ENCODE assay signal across 8 cellular contexts in genomic region chr16:67660564-67661028, GRCh38. TPM values are rescaled to one million over a fixed set of nuclear protein-coding genes. Genes with fewer than 3 reads are reported as not detected.
DNase-seq lines count a peak whose midpoint lies in the region; ATAC-seq and TF ChIP-seq lines count a peak whose summit lies in the region.

TSS of gene PARD6A (plus strand) at chr16:67660960. CDS start at chr16:67661039, 79 bp downstream.

- TF ChIP-seq CTCF in GM12865 (IDR thresholded peaks at IDR 0.05; ENCODE audit: insufficient read depth, low read depth, low read length, missing control alignments) = no peak
- peak in 3 of 12 donors; percentile 14 to 21 (median 15) for TF ChIP-seq CTCF in heart left ventricle (IDR thresholded peaks at IDR 0.05)
- TF ChIP-seq CTCF in type B pancreatic cell (conservative IDR thresholded peaks at IDR 0.05) = no peak

- peak within 1 kb of the TSS; percentile 96 for H3K4me3 Mint-ChIP-seq in type B pancreatic cell

- H3K27ac ChIP-seq in adipose tissue (ENCODE audit: low read depth, low read length) (peak within 1 kb of the TSS; percentile 68), heart left ventricle (peak within 1 kb of the TSS; percentile 80 to 97 (median 93))

- peaks cover 0 to 23% (median 0%) of the 10 kb centered on the region in 9 donors for H3K36me3 ChIP-seq in heart left ventricle

- 0 to 1% (median 0%) methylated on average over 45 to 48 of the region's 48 CpGs for WGBS in adipose tissue, 3 donors
- WGBS in heart left ventricle, 4 donors = 0 to 1% (median 1%) methylated on average over 13 to 48 of the region's 48 CpGs

- intact Hi-C loops in heart left ventricle (cut with DNase I) = loop anchor here in 3 of 10 donors (1.0 to 10.0 kb wide), 3 partner anchors 98 to 174 kb away; partner anchors contain the start of gene CTCF (in 2 of the 3)

- peak within 1 kb of the TSS; percentile 95 for H3K27ac Mint-ChIP-seq in type B pancreatic cell

- H3K4me3 ChIP-seq in GM12865 (ENCODE audit: low read depth, low read length) (peak within 1 kb of the TSS; percentile 62), heart left ventricle (peak within 1 kb of the TSS; percentile 73 to 97 (median 82))

- peaks cover under 1 to 26% (median 20%) of the 10 kb centered on the region in 12 donors for H3K4me1 ChIP-seq in heart left ventricle

- H3K9me3 Mint-ChIP-seq in type B pancreatic cell = no peaks in the 10 kb centered on the region

- H3K9me3 ChIP-seq in heart left ventricle = no peaks in the 10 kb centered on the region

- peak in 1 of 2 donors; percentile 0 for TF ChIP-seq POLR2A in heart left ventricle (IDR thresholded peaks at IDR 0.05)

- DNase-seq in GM12865 (ENCODE audit: low read depth) (peak; percentile 99), NCI-H1436 treated with DMSO at 0.1 percent for 48 hours (lab: John Stamatoyannopoulos, UW) (peak; percentile 75), T-helper 1 cell (peak; percentile 90 to 99 (median 94)), heart left ventricle (peak; percentile 96 to 98 (median 97)), pons (ENCODE audit: low spot score) (peak; percentile 96), type B pancreatic cell (ENCODE audit: extremely low spot score, unreplicated experiment) (peak; percentile 94)

- peaks cover 3% of the 10 kb centered on the region for H3K27me3 Mint-ChIP-seq in type B pancreatic cell

- H3K4me1 Mint-ChIP-seq in type B pancreatic cell (ENCODE audit: unreplicated experiment) = peaks cover 8% of the 10 kb centered on the region

- ATAC-seq in HG02852 (IDR thresholded peaks at IDR 0.05; ENCODE audit: unreplicated experiment) = peak; percentile 86
- peak; percentile 84 to 95 (median 87) for ATAC-seq in heart left ventricle

- peaks cover 0 to 5% (median 0%) of the 10 kb centered on the region in 9 donors for H3K27me3 ChIP-seq in heart left ventricle

- H3K36me3 Mint-ChIP-seq in type B pancreatic cell = peaks cover 1% of the 10 kb centered on the region

RNA-seq across cellular contexts. Expression of gene PARD6A, which starts in this region (rescaled TPM):
- 10 to 100 TPM in 1 of 3 donors, 1 to 10 TPM in 2; 1.7 to 24.8 (median 3.4) TPM for polyA plus RNA-seq in adipose tissue
- 1 to 10 TPM; 1.7 to 5.6 (median 2.9) TPM for total RNA-seq in heart left ventricle
- polyA plus RNA-seq in heart left ventricle = 1 to 10 TPM; 2.7 to 7.0 TPM
- 4.7 and 6.5 TPM in 2 replicates for total RNA-seq in type B pancreatic cell (ENCODE audit: low replicate concordance)

Comparison
In these comparisons a context has a peak if more than half of its experiments do, and no peak if none do; other contexts are left out.
1. Peak in every context shown above with its lines: DNase-seq, ATAC-seq, H3K4me3 ChIP-seq and H3K27ac ChIP-seq.